ENCODE assay signal across 11 cellular contexts in genomic region chr9:126228111-126228778, GRCh38.
DNase-seq lines count a peak whose midpoint lies in the region; ATAC-seq and TF ChIP-seq lines count a peak whose summit lies in the region.
"Had no signal": no experiment of that assay in that cellular context is flagged by ENCODE, and none has a peak within 500 bp of the region (broad histone marks: within the 10 kb centered on the region; RNA-seq: fewer than 3 reads in every experiment).

No MANE protein-coding gene starts in this region.

- no peak for TF ChIP-seq POLR2A in esophagus muscularis mucosa (IDR thresholded peaks at IDR 0.05; ENCODE audit: low read depth)

- H3K4me3 ChIP-seq in esophagus muscularis mucosa = no peak overlapping the region
- H3K4me3 ChIP-seq in neuronal stem cell (ENCODE audit: low read length in 2 of 2) = no peak overlapping the region
- H3K4me3 ChIP-seq: HAP-1 had no signal

- peak overlapping the region; percentile 45 for H2BK5ac ChIP-seq in neuronal stem cell (ENCODE audit: low read length)

- H2BK120ac ChIP-seq in neuronal stem cell (ENCODE audit: low read depth, low read length) = no peak overlapping the region

- H2BK12ac ChIP-seq in neuronal stem cell (ENCODE audit: low read length) = no peak overlapping the region

- H3K9me3 ChIP-seq in esophagus muscularis mucosa = no peaks in the 10 kb centered on the region
- no peaks in the 10 kb centered on the region for H3K9me3 ChIP-seq in neuronal stem cell (replicated peaks in 1 of 2; ENCODE audit: control insufficient read depth in 2 of 2, insufficient read depth in 1 of 2, low read depth in 1 of 2, low read length in 2 of 2)
- H3K9me3 ChIP-seq: HAP-1 had no signal

- no peak overlapping the region for H4K91ac ChIP-seq in neuronal stem cell (ENCODE audit: low read depth, low read length, poor library complexity)

- H2AFZ ChIP-seq in neuronal stem cell (ENCODE audit: low read length) = no peak overlapping the region

- peak overlapping the region; percentile 63 for H3K14ac ChIP-seq in neuronal stem cell (ENCODE audit: low read length)

- H3K27ac ChIP-seq in esophagus muscularis mucosa (replicated peaks in 1 of 4) = no peak overlapping the region
- no peak overlapping the region for H3K27ac ChIP-seq in neuronal stem cell (replicated peaks; ENCODE audit: low read length)
- H3K27ac ChIP-seq: 22Rv1 had no signal

- peak; percentile 6 for DNase-seq in NCI-H2196 (lab: John Stamatoyannopoulos, UW; ENCODE audit: unreplicated experiment)
- no peak for DNase-seq in NCI-H2196 treated with DMSO at 0.1 percent for 48 hours (lab: John Stamatoyannopoulos, UW; ENCODE audit: unreplicated experiment)
- DNase-seq in NCI-H69 (lab: John Stamatoyannopoulos, UW) = peak; percentile 53
- peak; percentile 80 for DNase-seq in esophagus muscularis mucosa (ENCODE audit: extremely low spot score)
- no peak for DNase-seq in neuronal stem cell (ENCODE audit: low spot score)
- no peak for DNase-seq in left cardiac atrium
- DNase-seq in activated effector memory CD4-positive, alpha-beta T cell treated with Interleukin-2 at 50 U/mL for 16 hours = no peak
- DNase-seq: NCI-H1436 treated with DMSO at 0.1 percent for 48 hours had no signal

- peaks cover 0 to 8% (median 3%) of the 10 kb centered on the region in 4 donors for H3K4me1 ChIP-seq in esophagus muscularis mucosa
- peaks cover 0 to 4% of the 10 kb centered on the region in 2 donors for H3K4me1 ChIP-seq in neuronal stem cell (ENCODE audit: control insufficient read depth in 2 of 2, insufficient read depth in 1 of 2, low read depth in 1 of 2, low read length in 2 of 2)
- H3K4me1 ChIP-seq: HAP-1 had no signal

- peak overlapping the region; percentile 53 for H3K18ac ChIP-seq in neuronal stem cell (ENCODE audit: low read length)

- H2BK15ac ChIP-seq in neuronal stem cell (ENCODE audit: low read length) = no peak overlapping the region

- H3K23ac ChIP-seq in neuronal stem cell (ENCODE audit: low read depth, low read length, poor library complexity) = no peak overlapping the region

- ATAC-seq in left cardiac atrium (no peak), GM19328 (IDR thresholded peaks at IDR 0.05; ENCODE audit: unreplicated experiment) (no peak)

- H3K4ac ChIP-seq in neuronal stem cell (ENCODE audit: low read length) = no peak overlapping the region

- no peak for TF ChIP-seq EP300 in esophagus muscularis mucosa (IDR thresholded peaks at IDR 0.05)

- WGBS in esophagus muscularis mucosa = 86% methylated on average over 8 of the region's 14 CpGs
- WGBS in neuronal stem cell (ENCODE audit: extremely low coverage in 2 of 2, insufficient read length in 2 of 2, insufficient replicate concordance in 1 of 2), 2 donors = no CpG with 5 or more reads among the region's 14 CpGs

- peak overlapping the region; percentile 68 for H4K8ac ChIP-seq in neuronal stem cell (ENCODE audit: low read depth, low read length)

- intact Hi-C loops in esophagus muscularis mucosa (cut with DNase I) (loop anchor here (5.0 to 10.0 kb wide), 2 partner anchors 663 to 821 kb away; no protein-coding TSS in a partner anchor), left cardiac atrium (cut with DNase I) (loop anchor here in 1 of 2 donors (2.0 to 10.0 kb wide), 2 partner anchors 673 to 819 kb away; no protein-coding TSS in a partner anchor)

- no peak for TF ChIP-seq CTCF in esophagus muscularis mucosa (IDR thresholded peaks at IDR 0.05)

- peak overlapping the region; percentile 73 for H3K9ac ChIP-seq in neuronal stem cell (ENCODE audit: low read depth, low read length, poor library complexity)

- H3K36me3 ChIP-seq in esophagus muscularis mucosa = no peaks in the 10 kb centered on the region
- no peaks in the 10 kb centered on the region for H3K36me3 ChIP-seq in neuronal stem cell (replicated peaks in 1 of 2; ENCODE audit: control insufficient read depth in 2 of 2, insufficient read depth in 2 of 2, low read length in 2 of 2)
- H3K36me3 ChIP-seq: HAP-1 had no signal

- no peak overlapping the region for H3K4me2 ChIP-seq in neuronal stem cell (ENCODE audit: insufficient read depth, low read length, poor library complexity, severe bottlenecking)

- H2AK5ac ChIP-seq in neuronal stem cell (ENCODE audit: low read depth, low read length) = peak overlapping the region; percentile 73

- H3K27me3 ChIP-seq in esophagus muscularis mucosa = peaks cover 0 to 13% (median 0%) of the 10 kb centered on the region in 4 donors
- H3K27me3 ChIP-seq in neuronal stem cell (ENCODE audit: control insufficient read depth in 3 of 3, insufficient read depth in 3 of 3, low read depth in 1 of 3, low read length in 3 of 3) = peaks cover 0 to 39% (median 5%) of the 10 kb centered on the region in 3 experiments

- no peaks in the 10 kb centered on the region for H3K79me1 ChIP-seq in neuronal stem cell (ENCODE audit: low read depth, low read length)

Comparison
In these comparisons a context has a peak if more than half of its experiments do, and no peak if none do; other contexts are left out.
1. DNase-seq: peak in NCI-H2196 (single experiment), NCI-H69 (single experiment) and esophagus muscularis mucosa (single experiment); none in NCI-H2196 treated with DMSO at 0.1 percent for 48 hours (single experiment), neuronal stem cell (single experiment), left cardiac atrium (single experiment) and activated effector memory CD4-positive, alpha-beta T cell treated with Interleukin-2 at 50 U/mL for 16 hours (single experiment).